In the genomic region with DNA sequence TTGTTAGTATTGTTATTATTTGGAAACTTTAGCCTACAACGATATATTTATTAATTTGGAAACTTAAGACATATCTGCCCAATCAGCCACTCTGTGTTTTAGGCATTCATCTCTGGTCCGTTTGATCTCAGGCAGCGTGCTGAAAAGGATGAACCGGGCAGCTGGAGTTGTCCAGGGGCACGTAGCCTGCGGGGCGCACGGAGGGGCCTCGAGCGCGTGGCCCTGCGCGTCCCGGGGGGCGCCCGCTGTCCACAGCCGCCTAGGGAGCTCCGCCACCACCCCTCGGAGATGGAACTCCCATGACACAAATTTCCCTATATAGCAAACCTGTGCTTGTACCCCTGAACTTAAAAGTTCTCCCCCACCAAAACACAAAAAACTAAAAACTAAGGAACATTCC, we compare ENCODE assay signal across 9 cellular contexts. TPM values are rescaled to one million over a fixed set of nuclear protein-coding genes. Genes with fewer than 3 reads are reported as not detected.
DNase-seq lines count a peak whose midpoint lies in the region; ATAC-seq, FAIRE-seq and TF ChIP-seq lines count a peak whose summit lies in the region.
"Had no signal": no experiment of that assay in that cellular context is flagged by ENCODE, and none has a peak within 500 bp of the region (broad histone marks: within the 10 kb centered on the region; RNA-seq: fewer than 3 reads in every experiment).

No MANE protein-coding gene starts in this region.

- no peak for DNase-seq in heart right ventricle
- DNase-seq in Right ventricle myocardium inferior (ENCODE audit: missing footprints), result no peak
- DNase-seq in astrocyte of the spinal cord (ENCODE audit: low read depth, low spot score), result no peak
- no peak for DNase-seq in lung (ENCODE audit: low spot score)
- no peak for DNase-seq in upper lobe of right lung
- DNase-seq in NCI-H82 (lab: John Stamatoyannopoulos, UW), result no peak
- DNase-seq in small intestine, result no peak
- DNase-seq in SKM-1 treated with dmso at 0.1 percent for 144 hours (lab: John Stamatoyannopoulos, UW; ENCODE audit: unreplicated experiment), result no peak
- DNase-seq: DMS 273 treated with DMSO at 0.1 percent for 48 hours had no signal

- FAIRE-seq in small intestine (lab: Jason Lieb, UNC), result no peak

- H3K27ac ChIP-seq in heart right ventricle (no peak overlapping the region), lung (ENCODE audit: low read depth in 1 of 2, low read length in 1 of 2) (no peak overlapping the region), upper lobe of right lung (no peak overlapping the region), small intestine (ENCODE audit: low read depth in 1 of 2, low read length in 1 of 2) (no peak overlapping the region)

- H3K36me3 ChIP-seq in heart right ventricle (no peaks in the 10 kb centered on the region), lung (ENCODE audit: control insufficient read depth in 2 of 2, insufficient read depth in 2 of 2, low read length in 2 of 2) (no peaks in the 10 kb centered on the region), upper lobe of right lung (no peaks in the 10 kb centered on the region), small intestine (ENCODE audit: control insufficient read depth in 2 of 2, insufficient read depth in 2 of 2, low read length in 2 of 2) (no peaks in the 10 kb centered on the region)

- intact Hi-C loops in heart right ventricle (cut with DNase I) (loop anchor here in 3 of 10 donors (2.0 to 10.0 kb wide), 5 partner anchors 68 to 436 kb away; a partner anchor contains a TSS), Right ventricle myocardium inferior (cut with DNase I) (loop anchor here (2.0 kb wide), 1 partner anchor 72 kb away; no protein-coding TSS in a partner anchor), upper lobe of right lung (cut with DNase I) (no loop called here)

- H3K9me3 ChIP-seq in heart right ventricle (peaks cover 0 to 5% (median 0%) of the 10 kb centered on the region in 11 donors), lung (ENCODE audit: control insufficient read depth in 2 of 2, insufficient read depth in 1 of 2, low read length in 1 of 2) (peaks cover 0 to 9% of the 10 kb centered on the region in 2 donors), upper lobe of right lung (no peaks in the 10 kb centered on the region), small intestine (ENCODE audit: control insufficient read depth, low read depth) (no peaks in the 10 kb centered on the region)

- TF ChIP-seq CTCF in heart right ventricle (IDR thresholded peaks at IDR 0.05) (no peak), astrocyte of the spinal cord (IDR thresholded peaks at IDR 0.05; ENCODE audit: low read depth, low read length) (no peak), lung (IDR thresholded peaks at IDR 0.05; ENCODE audit: control extremely low read depth, extremely low read depth) (no peak), upper lobe of right lung (IDR thresholded peaks at IDR 0.05) (no peak)

- H3K4me3 ChIP-seq in heart right ventricle, result peak overlapping the region in 9 of 10 donors; percentile 21 to 63 (median 45)
- peak overlapping the region; percentile 56 for H3K4me3 ChIP-seq in astrocyte of the spinal cord (ENCODE audit: low read depth, low read length)
- H3K4me3 ChIP-seq in lung, result peak overlapping the region; percentile 34
- peak overlapping the region; percentile 51 for H3K4me3 ChIP-seq in upper lobe of right lung
- no peak overlapping the region for H3K4me3 ChIP-seq in small intestine (ENCODE audit: low read depth in 1 of 2, low read length in 2 of 2)

- ATAC-seq in heart right ventricle, result no peak
- ATAC-seq in Right ventricle myocardium inferior, result no peak
- no peak for ATAC-seq in lung (ENCODE audit: insufficient read depth, low FRiP score)
- no peak for ATAC-seq in upper lobe of right lung

- WGBS in heart right ventricle, 2 donors, result 61 to 69% methylated on average over 19 of the region's 19 CpGs
- 66 to 73% methylated on average over 19 of the region's 19 CpGs for WGBS in lung, 2 donors
- 73 to 75% (median 73%) methylated on average over 19 of the region's 19 CpGs for WGBS in small intestine, 3 donors

- H3K4me1 ChIP-seq in heart right ventricle (peaks cover 0 to 11% (median 5%) of the 10 kb centered on the region in 9 donors), lung (ENCODE audit: control insufficient read depth in 2 of 2, insufficient read depth in 2 of 2, low read length in 2 of 2) (peaks cover 0 to 5% of the 10 kb centered on the region in 2 donors), upper lobe of right lung (peaks cover 4% of the 10 kb centered on the region), small intestine (ENCODE audit: control insufficient read depth in 2 of 2, insufficient read depth in 1 of 2, low read depth in 1 of 2, low read length in 1 of 2) (no peaks in the 10 kb centered on the region)

- H3K27me3 ChIP-seq in heart right ventricle, result peaks cover 0 to 55% (median 36%) of the 10 kb centered on the region in 7 donors
- H3K27me3 ChIP-seq in lung (ENCODE audit: control insufficient read depth, insufficient read depth), result peaks cover 4% of the 10 kb centered on the region
- peaks cover 17% of the 10 kb centered on the region for H3K27me3 ChIP-seq in upper lobe of right lung
- no peaks in the 10 kb centered on the region for H3K27me3 ChIP-seq in small intestine (ENCODE audit: control insufficient read depth in 2 of 2, insufficient read depth in 2 of 2, low read length in 2 of 2)

- in situ Hi-C loops in astrocyte of the spinal cord (cut with HindIII; ENCODE audit: low sequenced_read_pairs), result no loop called here

RNA-seq across cellular contexts. Expression of a gene that starts 24.3 kb away (rescaled TPM):
- total RNA-seq in heart right ventricle (10 to 100 TPM in 1 of 10 donors, 1 to 10 TPM in 4, under 1 TPM in 5; 0.28 to 19.1 (median 0.72) TPM), Right ventricle myocardium inferior (2.1 TPM), lung (1 to 10 TPM; 2.8 to 8.6 TPM), upper lobe of right lung (2.1 TPM)
- polyA plus RNA-seq in heart right ventricle (under 1 TPM; 0.09 to 0.15 TPM), lung (1 to 10 TPM; 1.0 to 1.4 TPM), small intestine (10 to 100 TPM in 1 of 3 donors, 1 to 10 TPM in 1, under 1 TPM in 1; 0.45 to 29.6 (median 1.4) TPM)

Comparison
In these comparisons a context has a peak if more than half of its experiments do, and no peak if none do; other contexts are left out.
1. H3K4me3 ChIP-seq: peak in heart right ventricle (9 of 10), astrocyte of the spinal cord (single experiment), lung (single experiment) and upper lobe of right lung (single experiment); none in small intestine (0 of 2).